9 cellular contexts compared by ENCODE assay signal in genomic region chr14:65791551-65791981, GRCh38.
DNase-seq lines count a peak whose midpoint lies in the region; ATAC-seq and TF ChIP-seq lines count a peak whose summit lies in the region.
"Had no signal": no experiment of that assay in that cellular context is flagged by ENCODE, and none has a peak within 500 bp of the region (broad histone marks: within the 10 kb centered on the region; RNA-seq: fewer than 3 reads in every experiment).

No MANE protein-coding gene starts in this region.

- H3K9me3 ChIP-seq in SJCRH30 (replicated peaks) (no peaks in the 10 kb centered on the region), left lung (no peaks in the 10 kb centered on the region)
- H3K9me3 ChIP-seq: lower lobe of right lung had no signal

- ATAC-seq in activated naive CD4-positive, alpha-beta T cell treated with anti-CD3 and anti-CD28 coated beads, Interleukin-2, amount 50 U/mL, for 72 hours, result peak; percentile 89 to 93
- ATAC-seq in left lung (no peak), HG03469 (IDR thresholded peaks at IDR 0.05; ENCODE audit: unreplicated experiment) (no peak)

- intact Hi-C loops in left lung (cut with DNase I), result no loop called here

- H3K4me1 ChIP-seq in SJCRH30, result no peaks in the 10 kb centered on the region
- no peaks in the 10 kb centered on the region for H3K4me1 ChIP-seq in left lung
- H3K4me1 ChIP-seq: lower lobe of right lung had no signal

- H3K4me3 ChIP-seq in SJCRH30 (no peak overlapping the region), left lung (no peak overlapping the region)
- H3K4me3 ChIP-seq: lower lobe of right lung had no signal

- TF ChIP-seq CTCF in left lung (IDR thresholded peaks at IDR 0.05), result no peak

- DNase-seq in activated naive CD4-positive, alpha-beta T cell treated with anti-CD3 and anti-CD28 coated beads, Interleukin-2, amount 50 U/mL, for 72 hours (ENCODE audit: low spot score in 2 of 2), result no peak
- no peak for DNase-seq in activated naive CD4-positive, alpha-beta T cell treated with Interleukin-2 at 50 U/mL for 16 hours
- DNase-seq in SJCRH30, result peak; percentile 4 to 6
- peak; percentile 6 for DNase-seq in fibroblast of gingiva (ENCODE audit: low read depth)
- peak; percentile 50 for DNase-seq in stimulated activated naive CD4-positive, alpha-beta T cell treated with Interleukin-2 at 50 U/mL for 16 hours (lab: John Stamatoyannopoulos, UW)
- DNase-seq in left lung, result no peak
- DNase-seq in iPS-NIHi7 (ENCODE audit: extremely low spot score), result no peak
- DNase-seq: lower lobe of right lung had no signal

- H3K9me3 Mint-ChIP-seq in activated naive CD4-positive, alpha-beta T cell treated with anti-CD3 and anti-CD28 coated beads, Interleukin-2, amount 50 U/mL, for 72 hours, result no peaks in the 10 kb centered on the region

- no peaks in the 10 kb centered on the region for H3K27me3 ChIP-seq in SJCRH30
- no peaks in the 10 kb centered on the region for H3K27me3 ChIP-seq in left lung

- H3K27ac Mint-ChIP-seq in activated naive CD4-positive, alpha-beta T cell treated with anti-CD3 and anti-CD28 coated beads, Interleukin-2, amount 50 U/mL, for 72 hours, result no peak overlapping the region

- no peaks in the 10 kb centered on the region for H3K36me3 Mint-ChIP-seq in activated naive CD4-positive, alpha-beta T cell treated with anti-CD3 and anti-CD28 coated beads, Interleukin-2, amount 50 U/mL, for 72 hours

- H3K36me3 ChIP-seq in SJCRH30, result no peaks in the 10 kb centered on the region
- no peaks in the 10 kb centered on the region for H3K36me3 ChIP-seq in left lung
- H3K36me3 ChIP-seq: lower lobe of right lung had no signal

- H3K27ac ChIP-seq in SJCRH30 (no peak overlapping the region), left lung (no peak overlapping the region)
- H3K27ac ChIP-seq: lower lobe of right lung had no signal

Comparison
In these comparisons a context has a peak if more than half of its experiments do, and no peak if none do; other contexts are left out.
1. ATAC-seq: peak in activated naive CD4-positive, alpha-beta T cell treated with anti-CD3 and anti-CD28 coated beads, Interleukin-2, amount 50 U/mL, for 72 hours (2 of 2); none in left lung (single experiment) and HG03469 (single experiment).
2. DNase-seq: peak in SJCRH30 (2 of 2), fibroblast of gingiva (single experiment) and stimulated activated naive CD4-positive, alpha-beta T cell treated with Interleukin-2 at 50 U/mL for 16 hours (single experiment); none in activated naive CD4-positive, alpha-beta T cell treated with anti-CD3 and anti-CD28 coated beads, Interleukin-2, amount 50 U/mL, for 72 hours (0 of 2), activated naive CD4-positive, alpha-beta T cell treated with Interleukin-2 at 50 U/mL for 16 hours (single experiment), left lung (0 of 2) and iPS-NIHi7 (single experiment).